Comparison of ENCODE assay signal across 16 cellular contexts in genomic region chr13:109719962-109720646, GRCh38.
DNase-seq lines count a peak whose midpoint lies in the region; ATAC-seq, FAIRE-seq and TF ChIP-seq lines count a peak whose summit lies in the region.
"Had no signal": no experiment of that assay in that cellular context is flagged by ENCODE, and none has a peak within 500 bp of the region (broad histone marks: within the 10 kb centered on the region; RNA-seq: fewer than 3 reads in every experiment).

No MANE protein-coding gene starts in this region.

- H3K9me1 ChIP-seq in K562 (ENCODE audit: control insufficient read depth, insufficient read depth, low read length), result no peaks in the 10 kb centered on the region

- H3K9ac ChIP-seq in K562 (ENCODE audit: insufficient read depth in 1 of 2, low read depth in 2 of 2, low read length in 2 of 2), result no peak overlapping the region

- no peak overlapping the region for H2AFZ ChIP-seq in K562 (ENCODE audit: low read depth, low read length)

- TF ChIP-seq CTCF in K562 (IDR thresholded peaks at IDR 0.05 in 2 of 3, conservative IDR thresholded peaks at IDR 0.05 in 1 of 3; ENCODE audit: insufficient read depth in 2 of 3, low read depth in 1 of 3, low read length in 3 of 3), result no peak
- no peak for TF ChIP-seq CTCF in chondrocyte (IDR thresholded peaks at IDR 0.05)

- H3K4me3 Mint-ChIP-seq in chondrocyte (ENCODE audit: unreplicated experiment), result no peak overlapping the region

- FAIRE-seq in K562 (lab: Jason Lieb, UNC), result peak; percentile 35
- FAIRE-seq: G401.6, GM12892, GM19239 had no signal

- H3K9me3 ChIP-seq in K562 (replicated peaks; ENCODE audit: control insufficient read depth, insufficient read depth, low read depth, low read length), result no peaks in the 10 kb centered on the region

- TF ChIP-seq RAD21 in K562 (CRISPR knock-in tag; conservative IDR thresholded peaks at IDR 0.05 in 1 of 2, IDR thresholded peaks at IDR 0.05 in 1 of 2), result no peak; a peak in 1 of 4 replicates

- CTCF ChIA-PET in K562 (lab: Yijun Ruan, JAX; ENCODE audit: low intra/inter-chr PET ratio), result no interaction called here

- H3K27me3 Mint-ChIP-seq in chondrocyte (ENCODE audit: low read depth), result no peaks in the 10 kb centered on the region
- H3K27me3 Mint-ChIP-seq: IgD-negative memory B cell had no signal

- H3K4me3 ChIP-seq in K562, result no peak overlapping the region
- H3K4me3 ChIP-seq: SJSA1 had no signal

- no peaks in the 10 kb centered on the region for H3K79me2 ChIP-seq in K562 (ENCODE audit: control insufficient read depth, insufficient read depth, low read length)

- H3K4me1 Mint-ChIP-seq in chondrocyte (ENCODE audit: low read depth), result peaks cover 4% of the 10 kb centered on the region
- H3K4me1 Mint-ChIP-seq: IgD-negative memory B cell had no signal

- peak overlapping the region; percentile 35; the same call in 1 of the 2 replicates for H3K4me2 ChIP-seq in K562 (ENCODE audit: insufficient read depth, low read length)

- peaks cover 5 to 9% of the 10 kb centered on the region in 2 experiments; a peak in 3 of 5 replicates for H3K4me1 ChIP-seq in K562 (replicated peaks in 1 of 2; ENCODE audit: control insufficient read depth in 2 of 2, insufficient read depth in 2 of 2, low read length in 2 of 2)
- H3K4me1 ChIP-seq: SJSA1 had no signal

- no peaks in the 10 kb centered on the region for H4K20me1 ChIP-seq in K562 (replicated peaks; ENCODE audit: control insufficient read depth, insufficient read depth, low read length)

- ATAC-seq in K562, result peak; percentile 76

- intact Hi-C loops in K562 (cut with micrococcal nuclease), result no loop called here

- no peaks in the 10 kb centered on the region for H3K9me3 Mint-ChIP-seq in chondrocyte (ENCODE audit: low read depth)
- H3K9me3 Mint-ChIP-seq: IgD-negative memory B cell had no signal

- WGBS in K562 (ENCODE audit: insufficient coverage, low coverage, missing lambda C conversion rate), result 3% methylated on average over 7 of the region's 7 CpGs

- TF ChIP-seq POLR2A in K562 (conservative IDR thresholded peaks at IDR 0.05), result no peak

- DNase-seq in SHP77 (lab: John Stamatoyannopoulos, UW) (peak; percentile 36 to 47), SHP77 treated with DMSO at 0.1 percent for 48 hours (lab: John Stamatoyannopoulos, UW) (no peak), NCI-H345 treated with DMSO at 0.1 percent for 48 hours (lab: John Stamatoyannopoulos, UW; ENCODE audit: unreplicated experiment) (peak; percentile 56), K562 (ENCODE audit: extremely low read depth in 1 of 4, low spot score in 3 of 4) (peak in 2 of 4 experiments; percentile 19 to 45), A172 (ENCODE audit: low spot score) (no peak), chondrocyte (ENCODE audit: low spot score) (no peak), AG08395 (ENCODE audit: low spot score) (no peak)
- DNase-seq: DMS79, NCI-H226, NCI-H82 had no signal

- H3K36me3 Mint-ChIP-seq in chondrocyte (ENCODE audit: low read depth), result no peaks in the 10 kb centered on the region
- H3K36me3 Mint-ChIP-seq: IgD-negative memory B cell had no signal

- no peak overlapping the region for H3K27ac Mint-ChIP-seq in chondrocyte (ENCODE audit: unreplicated experiment)
- H3K27ac Mint-ChIP-seq: IgD-negative memory B cell had no signal

- in situ Hi-C loops in K562 (cut with MboI), result no loop called here

- no TSS peak for BruUV-seq in K562 (replicated peaks; lab: Mats Ljungman, UMichigan)

- H3K36me3 ChIP-seq in K562 (ENCODE audit: control insufficient read depth, insufficient read depth, low read length), result no peaks in the 10 kb centered on the region
- H3K36me3 ChIP-seq: SJSA1 had no signal

- H3K27me3 ChIP-seq in K562 (ENCODE audit: control insufficient read depth in 2 of 2, insufficient read depth in 2 of 2, low read length in 2 of 2), result peaks cover 0 to 5% of the 10 kb centered on the region in 2 experiments; a peak in 1 of 5 replicates

- peak; percentile 47; the same call in 1 of the 2 replicates for TF ChIP-seq EP300 in K562 (IDR thresholded peaks at IDR 0.05; ENCODE audit: low read length)

- H3K27ac ChIP-seq in K562 (ENCODE audit: extremely low read depth, low read depth, low read length), result no peak overlapping the region
- H3K27ac ChIP-seq: C4-2B, SJSA1 had no signal

- POLR2A ChIA-PET in K562 (lab: Yijun Ruan, JAX), result interaction anchor here (1.0 to 1.5 kb wide), 2 partner anchors 9 to 13 kb away, joined by 3 read pairs; no protein-coding TSS in a partner anchor

TF ChIP-seq in K562, 482 proteins besides CTCF, POLR2A, EP300 and RAD21 (continues in another document):
- TF ChIP-seq MYNN (IDR thresholded peaks at IDR 0.05) (no peak), MYNN (CRISPR knock-in tag; IDR thresholded peaks at IDR 0.05) (no peak), MECOM (CRISPR knock-in tag; IDR thresholded peaks at IDR 0.05) (no peak), POLR3A (IDR thresholded peaks at IDR 0.05; ENCODE audit: borderline replicate concordance, extremely low read depth, insufficient read depth, insufficient read length) (no peak), ZFPM2 (CRISPR knock-in tag; IDR thresholded peaks at IDR 0.05) (no peak), KLF1 (tag; IDR thresholded peaks at IDR 0.05) (no peak), JUND (IDR thresholded peaks at IDR 0.05; ENCODE audit: borderline replicate concordance, low read depth, low read length) (0 out of 2 replicates have a peak, but pooled peaks have one; percentile 7), JUND (tag; IDR thresholded peaks at IDR 0.05; ENCODE audit: borderline replicate concordance, low read depth, low read length) (no peak), XRCC3 (IDR thresholded peaks at IDR 0.05) (no peak), MCM3 (IDR thresholded peaks at IDR 0.05) (no peak), ZNF146 (CRISPR knock-in tag; IDR thresholded peaks at IDR 0.05; ENCODE audit: unreplicated experiment) (no peak), ARID1B (IDR thresholded peaks at IDR 0.05) (peak; percentile 86), GATAD2A (IDR thresholded peaks at IDR 0.05) (no peak), TEAD1 (CRISPR knock-in tag; IDR thresholded peaks at IDR 0.05) (peak; percentile 48 to 86; a peak in 3 of 4 replicates), SMARCA4 (IDR thresholded peaks at IDR 0.05) (peak; percentile 71; the same call in 1 of the 2 replicates), TCF3 (CRISPR knock-in tag; IDR thresholded peaks at IDR 0.05) (peak; percentile 82), RBM15 (IDR thresholded peaks at IDR 0.05; ENCODE audit: insufficient read depth, low read length) (no peak), MTA2 (IDR thresholded peaks at IDR 0.05; ENCODE audit: low read depth) (peak; percentile 69), HDAC1 (IDR thresholded peaks at IDR 0.05) (no peak), EZH2 (IDR thresholded peaks at IDR 0.05; ENCODE audit: borderline replicate concordance, low read depth, low read length) (no peak), ZNF239 (CRISPR knock-in tag; IDR thresholded peaks at IDR 0.05) (no peak), SOX6 (IDR thresholded peaks at IDR 0.05) (peak; percentile 85), SMAD2 (IDR thresholded peaks at IDR 0.05; ENCODE audit: low read depth, low read length) (no peak), PPARD (CRISPR knock-in tag; IDR thresholded peaks at IDR 0.05) (no peak), CXXC5 (CRISPR knock-in tag; IDR thresholded peaks at IDR 0.05) (peak; percentile 37; the same call in 1 of the 2 replicates), CEBPB (tag; IDR thresholded peaks at IDR 0.05) (no peak)
- TF ChIP-seq, protein P1, sequence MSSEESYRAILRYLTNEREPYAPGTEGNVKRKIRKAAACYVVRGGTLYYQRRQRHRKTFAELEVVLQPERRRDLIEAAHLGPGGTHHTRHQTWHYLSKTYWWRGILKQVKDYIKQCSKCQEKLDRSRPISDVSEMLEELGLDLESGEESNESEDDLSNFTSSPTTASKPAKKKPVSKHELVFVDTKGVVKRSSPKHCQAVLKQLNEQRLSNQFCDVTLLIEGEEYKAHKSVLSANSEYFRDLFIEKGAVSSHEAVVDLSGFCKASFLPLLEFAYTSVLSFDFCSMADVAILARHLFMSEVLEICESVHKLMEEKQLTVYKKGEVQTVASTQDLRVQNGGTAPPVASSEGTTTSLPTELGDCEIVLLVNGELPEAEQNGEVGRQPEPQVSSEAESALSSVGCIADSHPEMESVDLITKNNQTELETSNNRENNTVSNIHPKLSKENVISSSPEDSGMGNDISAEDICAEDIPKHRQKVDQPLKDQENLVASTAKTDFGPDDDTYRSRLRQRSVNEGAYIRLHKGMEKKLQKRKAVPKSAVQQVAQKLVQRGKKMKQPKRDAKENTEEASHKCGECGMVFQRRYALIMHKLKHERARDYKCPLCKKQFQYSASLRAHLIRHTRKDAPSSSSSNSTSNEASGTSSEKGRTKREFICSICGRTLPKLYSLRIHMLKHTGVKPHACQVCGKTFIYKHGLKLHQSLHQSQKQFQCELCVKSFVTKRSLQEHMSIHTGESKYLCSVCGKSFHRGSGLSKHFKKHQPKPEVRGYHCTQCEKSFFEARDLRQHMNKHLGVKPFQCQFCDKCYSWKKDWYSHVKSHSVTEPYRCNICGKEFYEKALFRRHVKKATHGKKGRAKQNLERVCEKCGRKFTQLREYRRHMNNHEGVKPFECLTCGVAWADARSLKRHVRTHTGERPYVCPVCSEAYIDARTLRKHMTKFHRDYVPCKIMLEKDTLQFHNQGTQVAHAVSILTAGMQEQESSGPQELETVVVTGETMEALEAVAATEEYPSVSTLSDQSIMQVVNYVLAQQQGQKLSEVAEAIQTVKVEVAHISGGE (CRISPR knock-in tag; IDR thresholded peaks at IDR 0.05), result 0 out of 6 replicates have a peak, but pooled peaks of 1 of the 3 experiments have one; percentile 37
- TF ChIP-seq, protein P2, sequence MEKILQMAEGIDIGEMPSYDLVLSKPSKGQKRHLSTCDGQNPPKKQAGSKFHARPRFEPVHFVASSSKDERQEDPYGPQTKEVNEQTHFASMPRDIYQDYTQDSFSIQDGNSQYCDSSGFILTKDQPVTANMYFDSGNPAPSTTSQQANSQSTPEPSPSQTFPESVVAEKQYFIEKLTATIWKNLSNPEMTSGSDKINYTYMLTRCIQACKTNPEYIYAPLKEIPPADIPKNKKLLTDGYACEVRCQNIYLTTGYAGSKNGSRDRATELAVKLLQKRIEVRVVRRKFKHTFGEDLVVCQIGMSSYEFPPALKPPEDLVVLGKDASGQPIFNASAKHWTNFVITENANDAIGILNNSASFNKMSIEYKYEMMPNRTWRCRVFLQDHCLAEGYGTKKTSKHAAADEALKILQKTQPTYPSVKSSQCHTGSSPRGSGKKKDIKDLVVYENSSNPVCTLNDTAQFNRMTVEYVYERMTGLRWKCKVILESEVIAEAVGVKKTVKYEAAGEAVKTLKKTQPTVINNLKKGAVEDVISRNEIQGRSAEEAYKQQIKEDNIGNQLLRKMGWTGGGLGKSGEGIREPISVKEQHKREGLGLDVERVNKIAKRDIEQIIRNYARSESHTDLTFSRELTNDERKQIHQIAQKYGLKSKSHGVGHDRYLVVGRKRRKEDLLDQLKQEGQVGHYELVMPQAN (IDR thresholded peaks at IDR 0.05; ENCODE audit: borderline replicate concordance), result no peak

Comparison
In these comparisons a context has a peak if more than half of its experiments do, and no peak if none do; other contexts are left out.
1. DNase-seq: peak in SHP77 (2 of 2) and NCI-H345 treated with DMSO at 0.1 percent for 48 hours (single experiment); none in SHP77 treated with DMSO at 0.1 percent for 48 hours (single experiment), A172 (single experiment), chondrocyte (single experiment) and AG08395 (single experiment).